Comparison of ENCODE assay signal across 9 cellular contexts in genomic region chr13:106376411-106377112, GRCh38.
DNase-seq lines count a peak whose midpoint lies in the region; ATAC-seq lines count a peak whose summit lies in the region.
"Had no signal": no experiment of that assay in that cellular context is flagged by ENCODE, and none has a peak within 500 bp of the region (broad histone marks: within the 10 kb centered on the region; RNA-seq: fewer than 3 reads in every experiment).

No MANE protein-coding gene starts in this region.

- in situ Hi-C loops in SK-MEL-5 (cut with HindIII; ENCODE audit: low pct_unique_long_range_greater_than_20kb, low sequenced_read_pairs): no loop called here

- peak; percentile 4 for DNase-seq in stimulated activated CD4-positive, alpha-beta T cell treated with anti-CD3 and anti-CD28 coated beads, Interleukin-15, amount 100 ng/mL, for 24 hours
- no peak for DNase-seq in stimulated activated CD4-positive, alpha-beta T cell treated with anti-CD3 and anti-CD28 coated beads, Interleukin-2, amount 100 ng/mL, for 24 hours
- DNase-seq in SK-MEL-5 (ENCODE audit: low read depth, low spot score) (peak; percentile 34), glomerular endothelial cell (ENCODE audit: extremely low read depth, low read depth, low spot score) (peak; percentile 78), NCI-H345 (lab: John Stamatoyannopoulos, UW) (no peak), KG1 (lab: John Stamatoyannopoulos, UW) (no peak)
- DNase-seq: pancreas had no signal

- no peak for ATAC-seq in HG03108 (IDR thresholded peaks at IDR 0.05; ENCODE audit: unreplicated experiment)
- no peak for ATAC-seq in HG03571 (IDR thresholded peaks at IDR 0.05; ENCODE audit: unreplicated experiment)

Comparison
In these comparisons a context has a peak if more than half of its experiments do, and no peak if none do; other contexts are left out.
1. DNase-seq: peak in stimulated activated CD4-positive, alpha-beta T cell treated with anti-CD3 and anti-CD28 coated beads, Interleukin-15, amount 100 ng/mL, for 24 hours (single experiment), SK-MEL-5 (single experiment) and glomerular endothelial cell (single experiment); none in stimulated activated CD4-positive, alpha-beta T cell treated with anti-CD3 and anti-CD28 coated beads, Interleukin-2, amount 100 ng/mL, for 24 hours (0 of 2), NCI-H345 (single experiment) and KG1 (single experiment).